ENCODE assay signal across 8 cellular contexts in the genomic region with DNA sequence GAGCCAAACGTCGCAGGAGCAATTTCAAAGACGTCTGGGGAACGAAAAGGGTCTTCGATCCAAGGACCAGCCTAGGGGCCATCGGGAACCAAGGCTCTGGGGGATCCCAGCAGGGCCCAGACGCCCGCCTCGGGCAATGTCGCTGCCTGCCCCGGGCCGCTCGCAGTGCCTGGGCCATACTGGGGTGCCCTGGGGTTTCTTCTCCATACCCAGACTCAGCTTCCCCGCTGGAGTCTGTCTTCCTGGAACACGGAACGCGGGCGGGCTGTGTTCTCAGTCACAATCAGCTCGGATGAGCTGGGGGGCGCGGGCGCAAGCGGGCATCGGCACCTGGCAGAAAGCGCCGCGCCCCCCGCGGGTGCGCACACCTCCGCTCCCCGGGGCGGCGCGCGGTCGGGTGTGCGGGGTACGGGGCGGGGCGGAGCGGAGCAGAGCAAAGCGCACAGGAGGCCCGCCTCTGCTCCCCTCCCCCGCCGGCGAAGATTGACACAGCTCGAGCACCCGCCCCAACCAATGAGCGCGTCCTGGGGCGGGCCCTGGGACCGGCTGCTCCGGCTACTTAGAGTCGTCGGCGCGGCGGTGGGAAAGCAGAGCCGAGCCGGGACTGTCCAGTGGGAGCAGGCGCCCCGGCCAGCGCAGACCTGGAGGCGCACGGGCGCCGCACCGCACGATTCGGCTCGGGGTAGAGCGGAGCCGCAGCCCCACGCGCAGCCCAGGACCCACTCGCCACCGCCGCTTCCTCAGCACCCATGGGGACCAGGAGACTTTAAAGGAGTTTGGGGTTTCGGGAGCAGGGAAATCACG. TPM values are rescaled to one million over a fixed set of nuclear protein-coding genes. Genes with fewer than 3 reads are reported as not detected.
A peak's percentile ranks its signal among the peaks of the same experiment; 100 is the strongest.
DNase-seq lines count a peak whose midpoint lies in the region; ATAC-seq, FAIRE-seq and TF ChIP-seq lines count a peak whose summit lies in the region.

A gene with protein sequence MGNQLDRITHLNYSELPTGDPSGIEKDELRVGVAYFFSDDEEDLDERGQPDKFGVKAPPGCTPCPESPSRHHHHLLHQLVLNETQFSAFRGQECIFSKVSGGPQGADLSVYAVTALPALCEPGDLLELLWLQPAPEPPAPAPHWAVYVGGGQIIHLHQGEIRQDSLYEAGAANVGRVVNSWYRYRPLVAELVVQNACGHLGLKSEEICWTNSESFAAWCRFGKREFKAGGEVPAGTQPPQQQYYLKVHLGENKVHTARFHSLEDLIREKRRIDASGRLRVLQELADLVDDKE (plus strand): TSS at position 585 of the 804 bp plus-strand sequence. CDS start 1,263 bp downstream, outside the sequence.

- H2AK5ac ChIP-seq in H1 (ENCODE audit: low read depth, low read length): no peak within 1 kb of the TSS

- no peak within 1 kb of the TSS for H3K4ac ChIP-seq in H1 (replicated peaks; ENCODE audit: insufficient read length, low read depth, low read length)

- FAIRE-seq in H1 (lab: Jason Lieb, UNC): no peak

- H3K36me3 ChIP-seq in H1 (ENCODE audit: control insufficient read depth in 2 of 4, insufficient read depth in 4 of 4, low read length in 3 of 4): no peaks in the 10 kb centered on the region
- H3K36me3 ChIP-seq in right lobe of liver: no peaks in the 10 kb centered on the region
- H3K36me3 ChIP-seq in subcutaneous abdominal adipose tissue (ENCODE audit: control insufficient read depth in 5 of 5, insufficient read depth in 5 of 5, low read length in 5 of 5): no peaks in the 10 kb centered on the region
- no peaks in the 10 kb centered on the region for H3K36me3 ChIP-seq in CD8-positive, alpha-beta T cell (ENCODE audit: insufficient read depth, low read length)

- no peak within 1 kb of the TSS; the same call in 1 of the 2 replicates for H3K18ac ChIP-seq in H1 (ENCODE audit: extremely low read depth, low read length)

- peak within 1 kb of the TSS; percentile 76 for H2AFZ ChIP-seq in H1 (ENCODE audit: low read length)

- H2BK15ac ChIP-seq in H1 (ENCODE audit: low read length): no peak within 1 kb of the TSS

- H2BK20ac ChIP-seq in H1 (ENCODE audit: low read length): no peak within 1 kb of the TSS

- peak in 1 of 2 experiments; percentile 55; a peak in 2 of 3 replicates for TF ChIP-seq POLR2A in H1 (IDR thresholded peaks at IDR 0.05; ENCODE audit: control extremely low read depth in 1 of 2, low read depth in 2 of 2, low read length in 2 of 2)
- TF ChIP-seq POLR2A in right lobe of liver (IDR thresholded peaks at IDR 0.05): peak; percentile 65

- H3K27me3 Mint-ChIP-seq in CD8-positive, alpha-beta T cell (ENCODE audit: low read depth): peaks cover 51% of the 10 kb centered on the region

- ATAC-seq in HG03342 (IDR thresholded peaks at IDR 0.05; ENCODE audit: unreplicated experiment): peak; percentile 53
- ATAC-seq in right lobe of liver: peak; percentile 83 to 93 (median 84)
- no peak for ATAC-seq in GM18870 (IDR thresholded peaks at IDR 0.05; ENCODE audit: unreplicated experiment)
- ATAC-seq in CD8-positive, alpha-beta T cell: no peak

- H3K23ac ChIP-seq in H1 (ENCODE audit: insufficient read length): no peak within 1 kb of the TSS

- H3K4me1 Mint-ChIP-seq in CD8-positive, alpha-beta T cell (ENCODE audit: low read depth): no peaks in the 10 kb centered on the region

- no peak within 1 kb of the TSS for H3K4me3 Mint-ChIP-seq in CD8-positive, alpha-beta T cell

- peaks cover 2 to 6% of the 10 kb centered on the region in 2 experiments for H4K20me1 ChIP-seq in H1 (replicated peaks in 1 of 2; ENCODE audit: control insufficient read depth in 1 of 2, insufficient read depth in 2 of 2, low read length in 2 of 2)

- H3K79me1 ChIP-seq in H1 (ENCODE audit: low read depth, low read length): no peaks in the 10 kb centered on the region

- 2% methylated on average over 54 of the region's 81 CpGs; no CpG with 5 or more reads in 1 of the 2 experiments for WGBS in H1 (ENCODE audit: extremely low coverage in 1 of 2, insufficient coverage in 1 of 2, insufficient read length in 1 of 2, insufficient replicate concordance in 2 of 2, low coverage in 1 of 2, low lambda C conversion rate in 2 of 2, missing lambda C conversion rate in 1 of 2), 2 experiments
- 5% methylated on average over 4 of the region's 81 CpGs for WGBS in right lobe of liver (ENCODE audit: insufficient coverage, low coverage, low lambda C conversion rate, missing lambda C conversion rate)

- H3K4me1 ChIP-seq in H1 (replicated peaks in 1 of 4; ENCODE audit: control insufficient read depth in 3 of 4, insufficient read depth in 4 of 4, low read length in 3 of 4) (peaks cover 3 to 21% (median 13%) of the 10 kb centered on the region in 4 experiments), right lobe of liver (peaks cover 0 to 24% (median 3%) of the 10 kb centered on the region in 4 donors), subcutaneous abdominal adipose tissue (ENCODE audit: control insufficient read depth in 5 of 5, insufficient read depth in 5 of 5, low read length in 5 of 5) (peaks cover 3 to 42% (median 39%) of the 10 kb centered on the region in 5 donors)
- H3K4me1 ChIP-seq in CD8-positive, alpha-beta T cell (ENCODE audit: insufficient read depth, low read length): no peaks in the 10 kb centered on the region

- CTCF ChIA-PET in H1 (lab: Charles Lee; ENCODE audit: partially characterized antibody): interaction anchor here (1.0 to 1.2 kb wide), 4 partner anchors 10 to 271 kb away, joined by 3 to 9 read pairs (median 4); no protein-coding TSS in a partner anchor
- CTCF ChIA-PET in CD8-positive, alpha-beta T cell (lab: Charles Lee): no interaction called here

- H2BK12ac ChIP-seq in H1 (ENCODE audit: low read depth, low read length): peak within 1 kb of the TSS; percentile 98; the same call in 1 of the 2 replicates

- H4K5ac ChIP-seq in H1 (ENCODE audit: insufficient read length, low read depth, low read length): no peak within 1 kb of the TSS

- no peak for TF ChIP-seq EP300 in H1 (IDR thresholded peaks at IDR 0.05; ENCODE audit: borderline replicate concordance in 1 of 2, low read depth in 2 of 2, low read length in 2 of 2)

- peak within 1 kb of the TSS; percentile 94 to 98 for H3K4me2 ChIP-seq in H1 (ENCODE audit: insufficient read depth in 1 of 2, low read depth in 2 of 2, low read length in 2 of 2)

- no peak within 1 kb of the TSS for H4K91ac ChIP-seq in H1 (replicated peaks; ENCODE audit: insufficient read length, low read length)

- intact Hi-C loops in right lobe of liver (cut with DNase I): no loop called here
- intact Hi-C loops in CD8-positive, alpha-beta T cell (cut with DNase I, micrococcal nuclease): no loop called here

- H3K56ac ChIP-seq in H1 (replicated peaks; ENCODE audit: insufficient read length, low read depth, low read length): no peak within 1 kb of the TSS

- DNase-seq in ACHN (peak; percentile 83), OCI-M1 (lab: John Stamatoyannopoulos, UW) (peak; percentile 86), H1 (ENCODE audit: low read depth in 1 of 2, low spot score in 2 of 2) (peak; percentile 61 to 89), right lobe of liver (peak; percentile 84 to 93 (median 92))
- no peak for DNase-seq in CD8-positive, alpha-beta T cell

- TF ChIP-seq CTCF in H1 (IDR thresholded peaks at IDR 0.05; ENCODE audit: control extremely low read depth in 1 of 3, insufficient read depth in 1 of 3, low read depth in 1 of 3, low read length in 3 of 3) (no peak), right lobe of liver (IDR thresholded peaks at IDR 0.05) (no peak)
- no peak for TF ChIP-seq CTCF in CD8-positive, alpha-beta T cell (IDR thresholded peaks at IDR 0.05)

- POLR2A ChIA-PET in H1 (lab: Charles Lee; ENCODE audit: partially characterized antibody): no interaction called here
- POLR2A ChIA-PET in CD8-positive, alpha-beta T cell (lab: Charles Lee): no interaction called here

- no peak within 1 kb of the TSS for H3K27ac ChIP-seq in H1 (ENCODE audit: low read depth, low read length)
- H3K27ac ChIP-seq in right lobe of liver: peak within 1 kb of the TSS in 1 of 3 donors; percentile 4
- H3K27ac ChIP-seq in subcutaneous abdominal adipose tissue (ENCODE audit: low read depth, low read length): no peak within 1 kb of the TSS
- no peak within 1 kb of the TSS for H3K27ac ChIP-seq in CD8-positive, alpha-beta T cell (ENCODE audit: low read depth, low read length)

- no peak within 1 kb of the TSS for H3K14ac ChIP-seq in H1 (ENCODE audit: insufficient read length)

- H3K4me3 ChIP-seq in H1 (ENCODE audit: extremely low read depth in 1 of 4, insufficient read depth in 2 of 4, low read depth in 3 of 4, low read length in 4 of 4) (peak within 1 kb of the TSS; percentile 62 to 79 (median 72)), right lobe of liver (peak within 1 kb of the TSS; percentile 37 to 57 (median 46)), subcutaneous abdominal adipose tissue (ENCODE audit: low read depth in 1 of 5, low read length in 5 of 5) (peak within 1 kb of the TSS; percentile 22 to 67 (median 62))
- no peak within 1 kb of the TSS for H3K4me3 ChIP-seq in CD8-positive, alpha-beta T cell (ENCODE audit: low read depth, low read length)

- no peak within 1 kb of the TSS; a peak in 1 of 7 replicates for H3K9ac ChIP-seq in H1 (replicated peaks in 1 of 4; ENCODE audit: extremely low read depth in 1 of 4, low read depth in 3 of 4, low read length in 3 of 4)
- H3K9ac ChIP-seq in subcutaneous abdominal adipose tissue (ENCODE audit: low read length in 5 of 5): no peak within 1 kb of the TSS

- H3K27me3 ChIP-seq in H1 (replicated peaks in 1 of 4; ENCODE audit: control insufficient read depth in 3 of 4, extremely low read depth in 1 of 4, insufficient read depth in 3 of 4, low read length in 3 of 4) (peaks cover 21 to 61% (median 44%) of the 10 kb centered on the region in 4 experiments), right lobe of liver (peaks cover 0 to 12% of the 10 kb centered on the region in 2 donors), subcutaneous abdominal adipose tissue (ENCODE audit: control insufficient read depth in 5 of 5, insufficient read depth in 4 of 5, low read length in 5 of 5) (peaks cover 10 to 32% (median 26%) of the 10 kb centered on the region in 5 donors)
- no peaks in the 10 kb centered on the region for H3K27me3 ChIP-seq in CD8-positive, alpha-beta T cell (ENCODE audit: insufficient read depth, low read length)

- no peaks in the 10 kb centered on the region for H3K36me3 Mint-ChIP-seq in CD8-positive, alpha-beta T cell

- H2BK120ac ChIP-seq in H1 (replicated peaks; ENCODE audit: low read depth, low read length): no peak within 1 kb of the TSS

- 0 out of 4 replicates have a peak, but pooled peaks of 1 of the 2 experiments have one; percentile 1 for TF ChIP-seq RAD21 in H1 (IDR thresholded peaks at IDR 0.05 in 1 of 2, conservative IDR thresholded peaks at IDR 0.05 in 1 of 2; ENCODE audit: low read depth in 2 of 2, low read length in 2 of 2)

- H3K9me3 Mint-ChIP-seq in CD8-positive, alpha-beta T cell: no peaks in the 10 kb centered on the region

- in situ Hi-C loops in ACHN (cut with HindIII; ENCODE audit: low pct_ligation_motif_present, low pct_unique_long_range_greater_than_20kb, low sequenced_read_pairs): no loop called here

- H4K8ac ChIP-seq in H1 (ENCODE audit: extremely low read depth, insufficient read depth, low read length): no peak within 1 kb of the TSS

- H3K23me2 ChIP-seq in H1 (ENCODE audit: low read depth, low read length): peaks cover 28% of the 10 kb centered on the region

- no peak within 1 kb of the TSS for H2BK5ac ChIP-seq in H1 (ENCODE audit: low read depth, low read length)

- no peaks in the 10 kb centered on the region for H3K9me3 ChIP-seq in H1 (ENCODE audit: insufficient read depth in 2 of 2, low read depth in 1 of 2, low read length in 1 of 2)
- no peaks in the 10 kb centered on the region for H3K9me3 ChIP-seq in right lobe of liver
- H3K9me3 ChIP-seq in subcutaneous abdominal adipose tissue (ENCODE audit: control insufficient read depth in 5 of 5, low read length in 5 of 5): no peaks in the 10 kb centered on the region
- no peaks in the 10 kb centered on the region for H3K9me3 ChIP-seq in CD8-positive, alpha-beta T cell (ENCODE audit: low read length)

- no peak within 1 kb of the TSS for H3K27ac Mint-ChIP-seq in CD8-positive, alpha-beta T cell

- no peaks in the 10 kb centered on the region for H3K79me2 ChIP-seq in H1 (ENCODE audit: control insufficient read depth in 1 of 2, insufficient read depth in 2 of 2, low read length in 2 of 2)

RNA-seq across cellular contexts. Expression of the gene that starts here (rescaled TPM):
- total RNA-seq in H1 (2021; fragmentation: NEBNext Ultra II Directional; extraction: Animal tissue kit (Norgen Biotek cat#: 25700)): 2.3 and 2.4 TPM in 2 replicates
- 1.2 and 1.5 TPM in 2 replicates for polyA plus RNA-seq in H1 (2011; rRNA removed)
- polyA plus RNA-seq in H1 (2011; cell fraction: cytosol; rRNA removed): 1.4 TPM
- polyA plus RNA-seq in H1 (2011; cell fraction: nucleus; rRNA removed): 2.7 TPM
- polyA plus RNA-seq in H1 (2012, experiment 1 of 2): 1.2 to 1.7 TPM (median 1.5 TPM) in 4 replicates
- 1.2 TPM for polyA plus RNA-seq in H1 (2012, experiment 2 of 2)
- 1.7 TPM for polyA plus RNA-seq in H1 (2013, experiment 1 of 2)
- 1.8 TPM for polyA plus RNA-seq in H1 (2013, experiment 2 of 2)
- polyA minus RNA-seq in H1 (2011; rRNA and poly(A)+ RNA removed): 0.54 and 0.88 TPM in 2 replicates
- 1.3 TPM for polyA minus RNA-seq in H1 (2011; cell fraction: cytosol; rRNA and poly(A)+ RNA removed)
- 4.5 TPM for polyA minus RNA-seq in H1 (2011; cell fraction: nucleus; rRNA and poly(A)+ RNA removed)
- total RNA-seq in right lobe of liver: 1 to 10 TPM in 4 of 6 experiments, under 1 TPM in 2; 0.79 to 3.8 (median 2.1) TPM
- total RNA-seq in CD8-positive, alpha-beta T cell: not detected

Comparison
In these comparisons a context has a peak if more than half of its experiments do, and no peak if none do; other contexts are left out.
1. DNase-seq: peak in ACHN (single experiment), OCI-M1 (single experiment), H1 (2 of 2) and right lobe of liver (3 of 3); none in CD8-positive, alpha-beta T cell (0 of 7).
2. ATAC-seq: peak in HG03342 (single experiment) and right lobe of liver (4 of 4); none in GM18870 (single experiment) and CD8-positive, alpha-beta T cell (single experiment).